In genomic region chr20:35702824-35703695, GRCh38 we compare ENCODE assay signal across 1 cellular context.
TF ChIP-seq lines count a peak whose summit lies in the region.

No MANE protein-coding gene starts in this region.

TF ChIP-seq in K562, 482 proteins besides CTCF, POLR2A, EP300 and RAD21:
- 0 out of 2 replicates have a peak, but pooled peaks have one; percentile 23 for TF ChIP-seq RBFOX2 (IDR thresholded peaks at IDR 0.05; ENCODE audit: low read depth, low read length)
- no peak for TF ChIP-seq ZBTB49 (CRISPR knock-in tag; IDR thresholded peaks at IDR 0.05; ENCODE audit: borderline replicate concordance)
- peak; percentile 14; the same call in 1 of the 2 replicates for TF ChIP-seq ZNF24 (IDR thresholded peaks at IDR 0.05)
- TF ChIP-seq POLR2B (IDR thresholded peaks at IDR 0.05; ENCODE audit: low read depth, partially characterized antibody): peak; percentile 55
- no peak for TF ChIP-seq CXXC5 (CRISPR knock-in tag; IDR thresholded peaks at IDR 0.05)
- TF ChIP-seq, protein P1, sequence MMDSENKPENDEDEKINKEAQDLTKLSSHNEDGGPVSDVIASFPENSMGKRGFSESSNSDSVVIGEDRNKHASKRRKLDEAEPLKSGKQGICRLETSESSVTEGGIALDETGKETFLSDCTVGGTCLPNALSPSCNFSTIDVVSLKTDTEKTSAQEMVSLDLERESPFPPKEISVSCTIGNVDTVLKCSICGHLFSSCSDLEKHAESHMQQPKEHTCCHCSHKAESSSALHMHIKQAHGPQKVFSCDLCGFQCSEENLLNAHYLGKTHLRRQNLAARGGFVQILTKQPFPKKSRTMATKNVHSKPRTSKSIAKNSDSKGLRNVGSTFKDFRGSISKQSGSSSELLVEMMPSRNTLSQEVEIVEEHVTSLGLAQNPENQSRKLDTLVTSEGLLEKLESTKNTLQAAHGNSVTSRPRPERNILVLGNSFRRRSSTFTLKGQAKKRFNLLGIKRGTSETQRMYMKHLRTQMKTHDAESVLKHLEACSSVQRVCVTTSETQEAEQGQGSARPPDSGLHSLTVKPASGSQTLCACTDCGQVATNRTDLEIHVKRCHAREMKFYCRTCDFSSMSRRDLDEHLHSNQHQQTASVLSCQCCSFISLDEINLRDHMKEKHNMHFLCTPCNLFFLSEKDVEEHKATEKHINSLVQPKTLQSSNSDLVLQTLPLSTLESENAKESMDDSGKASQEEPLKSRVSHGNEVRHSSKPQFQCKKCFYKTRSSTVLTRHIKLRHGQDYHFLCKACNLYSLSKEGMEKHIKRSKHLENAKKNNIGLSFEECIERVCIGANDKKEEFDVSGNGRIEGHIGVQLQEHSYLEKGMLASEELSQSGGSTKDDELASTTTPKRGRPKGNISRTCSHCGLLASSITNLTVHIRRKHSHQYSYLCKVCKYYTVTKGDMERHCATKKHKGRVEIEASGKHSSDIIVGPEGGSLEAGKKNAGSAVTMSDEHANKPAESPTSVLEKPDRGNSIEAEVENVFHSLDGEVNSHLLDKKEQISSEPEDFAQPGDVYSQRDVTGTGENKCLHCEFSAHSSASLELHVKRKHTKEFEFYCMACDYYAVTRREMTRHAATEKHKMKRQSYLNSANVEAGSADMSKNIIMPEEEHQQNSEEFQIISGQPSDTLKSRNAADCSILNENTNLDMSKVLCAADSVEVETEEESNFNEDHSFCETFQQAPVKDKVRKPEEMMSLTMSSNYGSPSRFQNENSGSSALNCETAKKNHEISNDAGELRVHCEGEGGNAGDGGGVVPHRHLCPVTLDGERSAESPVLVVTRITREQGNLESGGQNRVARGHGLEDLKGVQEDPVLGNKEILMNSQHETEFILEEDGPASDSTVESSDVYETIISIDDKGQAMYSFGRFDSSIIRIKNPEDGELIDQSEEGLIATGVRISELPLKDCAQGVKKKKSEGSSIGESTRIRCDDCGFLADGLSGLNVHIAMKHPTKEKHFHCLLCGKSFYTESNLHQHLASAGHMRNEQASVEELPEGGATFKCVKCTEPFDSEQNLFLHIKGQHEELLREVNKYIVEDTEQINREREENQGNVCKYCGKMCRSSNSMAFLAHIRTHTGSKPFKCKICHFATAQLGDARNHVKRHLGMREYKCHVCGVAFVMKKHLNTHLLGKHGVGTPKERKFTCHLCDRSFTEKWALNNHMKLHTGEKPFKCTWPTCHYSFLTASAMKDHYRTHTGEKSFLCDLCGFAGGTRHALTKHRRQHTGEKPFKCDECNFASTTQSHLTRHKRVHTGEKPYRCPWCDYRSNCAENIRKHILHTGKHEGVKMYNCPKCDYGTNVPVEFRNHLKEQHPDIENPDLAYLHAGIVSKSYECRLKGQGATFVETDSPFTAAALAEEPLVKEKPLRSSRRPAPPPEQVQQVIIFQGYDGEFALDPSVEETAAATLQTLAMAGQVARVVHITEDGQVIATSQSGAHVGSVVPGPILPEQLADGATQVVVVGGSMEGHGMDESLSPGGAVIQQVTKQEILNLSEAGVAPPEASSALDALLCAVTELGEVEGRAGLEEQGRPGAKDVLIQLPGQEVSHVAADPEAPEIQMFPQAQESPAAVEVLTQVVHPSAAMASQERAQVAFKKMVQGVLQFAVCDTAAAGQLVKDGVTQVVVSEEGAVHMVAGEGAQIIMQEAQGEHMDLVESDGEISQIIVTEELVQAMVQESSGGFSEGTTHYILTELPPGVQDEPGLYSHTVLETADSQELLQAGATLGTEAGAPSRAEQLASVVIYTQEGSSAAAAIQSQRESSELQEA (IDR thresholded peaks at IDR 0.05; ENCODE audit: low read depth): peak; percentile 56; the same call in 1 of the 2 replicates
- TF ChIP-seq ATF7 (IDR thresholded peaks at IDR 0.05): no peak
- peak; percentile 53 for TF ChIP-seq FUS (optimal IDR thresholded peaks at IDR 0.05; ENCODE audit: low read depth, low read length)
- TF ChIP-seq TAL1 (IDR thresholded peaks at IDR 0.05): no peak
- peak; percentile 31 for TF ChIP-seq KHSRP (IDR thresholded peaks at IDR 0.05)
- no peak for TF ChIP-seq TRIM25 (IDR thresholded peaks at IDR 0.05; ENCODE audit: borderline replicate concordance)
- TF ChIP-seq RFX7 (CRISPR knock-in tag; IDR thresholded peaks at IDR 0.05): no peak
- no peak for TF ChIP-seq RBM39 (optimal IDR thresholded peaks at IDR 0.05; ENCODE audit: low read depth, low read length)
- peak; percentile 38 for TF ChIP-seq SUPT5H (IDR thresholded peaks at IDR 0.05)
- TF ChIP-seq GABPB2 (CRISPR knock-in tag; conservative IDR thresholded peaks at IDR 0.05): no peak
- TF ChIP-seq COPS2 (conservative IDR thresholded peaks at IDR 0.05): no peak
- TF ChIP-seq POLR2AphosphoS2 (IDR thresholded peaks at IDR 0.05; ENCODE audit: low read length): 0 out of 2 replicates have a peak, but pooled peaks have one; percentile 29
- TF ChIP-seq TARDBP (IDR thresholded peaks at IDR 0.05): no peak
- no peak for TF ChIP-seq NUFIP1 (IDR thresholded peaks at IDR 0.05; ENCODE audit: partially characterized antibody)
- no peak for TF ChIP-seq ARNT (IDR thresholded peaks at IDR 0.05)
- 0 out of 2 replicates have a peak, but pooled peaks have one; percentile 16 for TF ChIP-seq ZNF436 (CRISPR knock-in tag; IDR thresholded peaks at IDR 0.05)
- no peak for TF ChIP-seq ZSCAN32 (CRISPR knock-in tag; IDR thresholded peaks at IDR 0.05)
- TF ChIP-seq POLR2AphosphoS5 (IDR thresholded peaks at IDR 0.05; ENCODE audit: control insufficient read depth, insufficient read depth, low read depth, low read length): peak; percentile 63
- no peak for TF ChIP-seq USF1 (CRISPR knock-in tag; IDR thresholded peaks at IDR 0.05)
- TF ChIP-seq ZNF644 (tag; IDR thresholded peaks at IDR 0.05; ENCODE audit: low read depth): no peak
- TF ChIP-seq ESRRA (IDR thresholded peaks at IDR 0.05; ENCODE audit: borderline replicate concordance, low read depth): no peak
- TF ChIP-seq POLR2G (IDR thresholded peaks at IDR 0.05; ENCODE audit: low read depth, low read length): 0 out of 2 replicates have a peak, but pooled peaks have one; percentile 40
